ENCODE assay signal across 13 cellular contexts in the genomic region with DNA sequence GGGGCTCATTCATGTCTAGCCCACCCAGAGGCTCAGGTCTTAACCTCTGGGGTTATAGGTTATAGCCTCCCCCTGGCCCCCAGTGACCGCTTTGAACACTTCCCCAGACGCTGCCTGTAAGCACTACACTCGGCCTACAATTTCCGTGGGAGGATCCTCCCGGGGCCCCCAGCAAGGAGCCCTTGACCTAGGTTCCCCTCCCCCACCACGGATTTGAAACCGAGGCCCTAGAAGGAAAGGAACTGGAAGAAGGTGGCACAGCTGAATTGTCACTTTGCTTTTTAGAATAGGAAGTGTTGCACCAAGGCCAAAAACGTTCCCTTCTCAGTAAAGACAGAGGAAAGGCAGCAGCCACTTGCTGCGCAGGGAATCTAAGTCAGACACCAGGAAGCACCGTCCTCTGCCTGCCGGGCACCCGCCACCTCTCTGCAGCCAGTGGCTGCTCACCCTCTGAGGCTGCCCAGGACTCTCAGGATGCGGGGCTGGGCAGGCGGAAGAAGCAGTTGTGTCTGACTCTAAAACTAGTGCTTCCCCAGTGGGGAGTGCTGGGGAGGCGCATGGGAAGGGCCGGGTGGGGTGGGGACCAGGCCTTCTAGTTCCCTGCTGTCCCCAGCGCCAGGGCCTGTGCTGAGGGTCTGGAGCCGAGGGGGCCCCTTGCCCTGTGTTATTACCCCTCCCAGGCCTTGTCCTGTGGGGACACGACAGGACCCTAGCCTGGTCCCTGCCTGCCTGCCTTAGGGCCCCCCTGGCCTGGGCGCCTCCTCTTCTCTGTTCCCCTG. TPM values are rescaled to one million over a fixed set of nuclear protein-coding genes. Genes with fewer than 3 reads are reported as not detected.
DNase-seq lines count a peak whose midpoint lies in the region; ATAC-seq, FAIRE-seq and TF ChIP-seq lines count a peak whose summit lies in the region.
"Had no signal": no experiment of that assay in that cellular context is flagged by ENCODE, and none has a peak within 500 bp of the region (broad histone marks: within the 10 kb centered on the region; RNA-seq: fewer than 3 reads in every experiment).

No MANE protein-coding gene starts in this region.

- in situ Hi-C loops in HepG2 (cut with HindIII; ENCODE audit: extremely low pct_ligation_motif_present, low pct_unique_long_range_greater_than_20kb) = no loop called here

- TF ChIP-seq POLR2A in right lobe of liver (IDR thresholded peaks at IDR 0.05) (no peak), HepG2 (IDR thresholded peaks at IDR 0.05; ENCODE audit: insufficient read depth in 1 of 2, low read depth in 2 of 2, low read length in 2 of 2) (no peak)

- BruUV-seq in HepG2 (replicated peaks; lab: Mats Ljungman, UMichigan) = no TSS peak

- no peak for TF ChIP-seq EP300 in HepG2 (IDR thresholded peaks at IDR 0.05; ENCODE audit: low read depth in 2 of 2, low read length in 2 of 2)
- no peak for TF ChIP-seq EP300 in HepG2 (CRISPR knock-in tag; IDR thresholded peaks at IDR 0.05; ENCODE audit: borderline replicate concordance)

- H3K36me3 ChIP-seq in right lobe of liver (no peaks in the 10 kb centered on the region), HepG2 (replicated peaks in 1 of 2; ENCODE audit: control insufficient read depth in 1 of 2, insufficient read depth in 2 of 2, low read length in 2 of 2) (no peaks in the 10 kb centered on the region)
- H3K36me3 ChIP-seq: adrenal gland, sigmoid colon had no signal

- POLR2A ChIA-PET in HepG2 (lab: Yijun Ruan, JAX) = interaction anchor here (1.8 kb wide), 1 partner anchor 20 kb away, joined by 4 read pairs; no protein-coding TSS in a partner anchor

- no peak for TF ChIP-seq CTCF in right lobe of liver (IDR thresholded peaks at IDR 0.05)
- TF ChIP-seq CTCF in HepG2 (CRISPR knock-in tag; IDR thresholded peaks at IDR 0.05) = no peak

- ATAC-seq in right lobe of liver (peak in 3 of 4 donors; percentile 10 to 50 (median 12)), HepG2 (no peak; the same call in 1 of the 3 replicates), GM18867 (IDR thresholded peaks at IDR 0.05; ENCODE audit: unreplicated experiment) (no peak), GM18511 (IDR thresholded peaks at IDR 0.05; ENCODE audit: unreplicated experiment) (no peak)
- ATAC-seq: activated T-cell treated with anti-CD3 and anti-CD28 coated beads, Interleukin-2, amount 50 U/mL, for 72 hours had no signal

- FAIRE-seq in HepG2 (lab: Jason Lieb, UNC) = no peak

- H3K9ac ChIP-seq in HepG2 (ENCODE audit: insufficient read depth, low read depth, low read length) = no peak overlapping the region

- intact Hi-C loops in right lobe of liver (cut with DNase I) = no loop called here
- intact Hi-C loops in HepG2 (cut with micrococcal nuclease; ENCODE audit: unreplicated experiment) = no loop called here

- H3K79me2 ChIP-seq in HepG2 (ENCODE audit: insufficient read depth, low read length) = no peaks in the 10 kb centered on the region

- no peak overlapping the region for H2AFZ ChIP-seq in HepG2 (ENCODE audit: low read length)
- H2AFZ ChIP-seq: PC-9 had no signal

- no peak overlapping the region for H3K27ac ChIP-seq in right lobe of liver
- H3K27ac ChIP-seq in HepG2 (ENCODE audit: extremely low read length, insufficient read depth, low read length) = no peak overlapping the region
- H3K27ac ChIP-seq: adrenal gland, PC-9, sigmoid colon had no signal

- H3K27me3 ChIP-seq in right lobe of liver (no peaks in the 10 kb centered on the region), HepG2 (ENCODE audit: control insufficient read depth in 1 of 2, insufficient read depth in 2 of 2, low read length in 2 of 2) (peaks cover 7 to 8% of the 10 kb centered on the region in 2 experiments; a peak in 3 of 5 replicates)
- H3K27me3 ChIP-seq: adrenal gland had no signal

- H3K4me3 ChIP-seq in right lobe of liver (no peak overlapping the region), HepG2 (replicated peaks in 1 of 3; ENCODE audit: insufficient read depth in 1 of 3, low read depth in 2 of 3, low read length in 3 of 3) (no peak overlapping the region)
- H3K4me3 ChIP-seq: PC-9 had no signal

- WGBS in right lobe of liver (ENCODE audit: insufficient coverage, low coverage, low lambda C conversion rate, missing lambda C conversion rate) = 30% methylated on average over 3 of the region's 20 CpGs
- 52% methylated on average over 16 of the region's 20 CpGs for WGBS in HepG2 (ENCODE audit: low lambda C conversion rate)

- no peak for TF ChIP-seq RAD21 in HepG2 (CRISPR knock-in tag; IDR thresholded peaks at IDR 0.05)

- DNase-seq in right lobe of liver = no peak
- DNase-seq in HepG2 (ENCODE audit: low spot score) = no peak
- DNase-seq in SKM-1 (lab: John Stamatoyannopoulos, UW; ENCODE audit: unreplicated experiment) = peak; percentile 71
- peak; percentile 51 for DNase-seq in medulla oblongata (ENCODE audit: extremely low spot score)
- no peak for DNase-seq in NCI-H1048 (lab: John Stamatoyannopoulos, UW)
- no peak for DNase-seq in stimulated activated CD4-positive, alpha-beta T cell treated with anti-CD3 and anti-CD28 coated beads, Interleukin-15, amount 100 ng/mL, for 24 hours
- DNase-seq: activated T-cell treated with anti-CD3 and anti-CD28 coated beads, Interleukin-2, amount 50 U/mL, for 72 hours; PC-9; sigmoid colon had no signal

- H3K9me3 ChIP-seq in right lobe of liver (no peaks in the 10 kb centered on the region), HepG2 (ENCODE audit: low read length) (no peaks in the 10 kb centered on the region)
- H3K9me3 ChIP-seq: adrenal gland, sigmoid colon had no signal

- H3K4me1 ChIP-seq in right lobe of liver (no peaks in the 10 kb centered on the region), HepG2 (ENCODE audit: insufficient read depth, low read length) (peaks cover 7% of the 10 kb centered on the region)
- H3K4me1 ChIP-seq: adrenal gland had no signal

- H3K4me2 ChIP-seq in HepG2 (ENCODE audit: low read depth, low read length) = no peak overlapping the region
- H3K4me2 ChIP-seq: PC-9 had no signal

- peaks cover 28% of the 10 kb centered on the region; the same call in 1 of the 2 replicates for H4K20me1 ChIP-seq in HepG2 (ENCODE audit: insufficient read depth, low read length)

- CTCF ChIA-PET in HepG2 (lab: Yijun Ruan, JAX; ENCODE audit: low intra/inter-chr PET ratio, low total read pairs) = no interaction called here

RNA-seq across cellular contexts. Expression of gene FLRT1, which starts 7.9 kb away (rescaled TPM):
- total RNA-seq in right lobe of liver = under 1 TPM in 1 of 6 experiments, not detected in 5; 0.12 TPM
- total RNA-seq in HepG2 (2016; rRNA removed; fragmentation: Illumina TruSeq; extraction: Trizol) = 0.02 TPM in 1 of 2 replicates, not detected in the other
- total RNA-seq in HepG2 (2016; cell fraction: cytosol; rRNA removed; fragmentation: Illumina TruSeq; extraction: Trizol; ENCODE audit: low read depth) = not detected in 2 replicates
- total RNA-seq in HepG2 (2016; cell fraction: insoluble cytoplasmic fraction; rRNA removed; fragmentation: Illumina TruSeq; extraction: Trizol) = not detected in 2 replicates
- total RNA-seq in HepG2 (2016; cell fraction: membrane; rRNA removed; fragmentation: Illumina TruSeq; extraction: Trizol) = not detected in 2 replicates
- 0.09 TPM in 1 of 2 replicates, not detected in the other for total RNA-seq in HepG2 (2016; cell fraction: nucleus; rRNA removed; fragmentation: Illumina TruSeq; extraction: Trizol)
- polyA plus RNA-seq in HepG2 (2011; rRNA removed) = 0.08 TPM in 2 replicates
- 0.03 TPM in 2 replicates for polyA plus RNA-seq in HepG2 (2011; cell fraction: cytosol; rRNA removed)
- 0.06 and 0.10 TPM in 2 replicates for polyA plus RNA-seq in HepG2 (2011; cell fraction: nucleus; rRNA removed)
- 0.28 and 0.32 TPM in 2 replicates for polyA plus RNA-seq in HepG2 (2012)
- polyA plus RNA-seq in HepG2 (2016; cell fraction: cytosol; fragmentation: Illumina TruSeq; extraction: Trizol; ENCODE audit: low read depth) = not detected in 2 replicates
- polyA plus RNA-seq in HepG2 (2016; cell fraction: insoluble cytoplasmic fraction; fragmentation: Illumina TruSeq; extraction: Trizol; ENCODE audit: low read depth) = 0.10 TPM in 1 of 2 replicates, not detected in the other
- polyA plus RNA-seq in HepG2 (2016; cell fraction: membrane; fragmentation: Illumina TruSeq; extraction: Trizol; ENCODE audit: low read depth) = not detected in 2 replicates
- polyA plus RNA-seq in HepG2 (2016; cell fraction: nucleus; fragmentation: Illumina TruSeq; extraction: Trizol; ENCODE audit: insufficient read depth, low read depth) = not detected in 2 replicates
- 0.07 and 0.22 TPM in 2 replicates for polyA minus RNA-seq in HepG2 (2011; rRNA and poly(A)+ RNA removed; ENCODE audit: low replicate concordance)
- polyA minus RNA-seq in HepG2 (2011; cell fraction: cytosol; rRNA and poly(A)+ RNA removed) = 0.18 and 0.20 TPM in 2 replicates
- 0.39 TPM in 1 of 2 replicates, not detected in the other for polyA minus RNA-seq in HepG2 (2011; cell fraction: nucleus; rRNA and poly(A)+ RNA removed)
- total RNA-seq: epithelial cell of proximal tubule had no signal

RNA-seq across cellular contexts. Expression of gene OTUB1, which starts 41.6 kb away (rescaled TPM):
- total RNA-seq in right lobe of liver = 10 to 100 TPM; 23.2 to 35.3 (median 24.7) TPM
- 58.8 and 78.7 TPM in 2 replicates for total RNA-seq in HepG2 (2016; rRNA removed; fragmentation: Illumina TruSeq; extraction: Trizol)
- 20.2 and 22.1 TPM in 2 replicates for total RNA-seq in HepG2 (2016; cell fraction: cytosol; rRNA removed; fragmentation: Illumina TruSeq; extraction: Trizol; ENCODE audit: low read depth)
- 63.7 and 75.6 TPM in 2 replicates for total RNA-seq in HepG2 (2016; cell fraction: insoluble cytoplasmic fraction; rRNA removed; fragmentation: Illumina TruSeq; extraction: Trizol)
- total RNA-seq in HepG2 (2016; cell fraction: membrane; rRNA removed; fragmentation: Illumina TruSeq; extraction: Trizol) = 29.1 and 30.2 TPM in 2 replicates
- total RNA-seq in HepG2 (2016; cell fraction: nucleus; rRNA removed; fragmentation: Illumina TruSeq; extraction: Trizol) = 37.3 and 37.7 TPM in 2 replicates
- 130 TPM in 2 replicates for polyA plus RNA-seq in HepG2 (2011; rRNA removed)
- polyA plus RNA-seq in HepG2 (2011; cell fraction: cytosol; rRNA removed) = 108 and 143 TPM in 2 replicates
- 193 and 235 TPM in 2 replicates for polyA plus RNA-seq in HepG2 (2011; cell fraction: nucleus; rRNA removed)
- polyA plus RNA-seq in HepG2 (2012) = 62.7 and 68.2 TPM in 2 replicates
- 38.9 TPM in 2 replicates for polyA plus RNA-seq in HepG2 (2016; cell fraction: cytosol; fragmentation: Illumina TruSeq; extraction: Trizol; ENCODE audit: low read depth)
- polyA plus RNA-seq in HepG2 (2016; cell fraction: insoluble cytoplasmic fraction; fragmentation: Illumina TruSeq; extraction: Trizol; ENCODE audit: low read depth) = 103 and 127 TPM in 2 replicates
- 42.5 and 43.1 TPM in 2 replicates for polyA plus RNA-seq in HepG2 (2016; cell fraction: membrane; fragmentation: Illumina TruSeq; extraction: Trizol; ENCODE audit: low read depth)
- polyA plus RNA-seq in HepG2 (2016; cell fraction: nucleus; fragmentation: Illumina TruSeq; extraction: Trizol; ENCODE audit: insufficient read depth, low read depth) = 108 and 115 TPM in 2 replicates
- polyA minus RNA-seq in HepG2 (2011; rRNA and poly(A)+ RNA removed; ENCODE audit: low replicate concordance) = 120 and 135 TPM in 2 replicates
- polyA minus RNA-seq in HepG2 (2011; cell fraction: cytosol; rRNA and poly(A)+ RNA removed) = 51.3 and 59.5 TPM in 2 replicates
- polyA minus RNA-seq in HepG2 (2011; cell fraction: nucleus; rRNA and poly(A)+ RNA removed) = 31.7 and 32.2 TPM in 2 replicates

RNA-seq across cellular contexts. Expression of gene COX8A, which starts 53.4 kb away (rescaled TPM):
- total RNA-seq in right lobe of liver = 100 to 1,000 TPM; 144 to 385 (median 177) TPM
- 393 and 406 TPM in 2 replicates for total RNA-seq in HepG2 (2016; rRNA removed; fragmentation: Illumina TruSeq; extraction: Trizol)
- 208 and 256 TPM in 2 replicates for total RNA-seq in HepG2 (2016; cell fraction: cytosol; rRNA removed; fragmentation: Illumina TruSeq; extraction: Trizol; ENCODE audit: low read depth)
- total RNA-seq in HepG2 (2016; cell fraction: insoluble cytoplasmic fraction; rRNA removed; fragmentation: Illumina TruSeq; extraction: Trizol) = 417 and 435 TPM in 2 replicates
- total RNA-seq in HepG2 (2016; cell fraction: membrane; rRNA removed; fragmentation: Illumina TruSeq; extraction: Trizol) = 247 and 301 TPM in 2 replicates
- 164 and 188 TPM in 2 replicates for total RNA-seq in HepG2 (2016; cell fraction: nucleus; rRNA removed; fragmentation: Illumina TruSeq; extraction: Trizol)
- 202 and 217 TPM in 2 replicates for polyA plus RNA-seq in HepG2 (2011; rRNA removed)
- polyA plus RNA-seq in HepG2 (2011; cell fraction: cytosol; rRNA removed) = 241 and 483 TPM in 2 replicates
- 200 and 266 TPM in 2 replicates for polyA plus RNA-seq in HepG2 (2011; cell fraction: nucleus; rRNA removed)
- 160 and 192 TPM in 2 replicates for polyA plus RNA-seq in HepG2 (2012)
- 231 and 257 TPM in 2 replicates for polyA plus RNA-seq in HepG2 (2016; cell fraction: cytosol; fragmentation: Illumina TruSeq; extraction: Trizol; ENCODE audit: low read depth)
- 441 and 468 TPM in 2 replicates for polyA plus RNA-seq in HepG2 (2016; cell fraction: insoluble cytoplasmic fraction; fragmentation: Illumina TruSeq; extraction: Trizol; ENCODE audit: low read depth)
- 285 and 298 TPM in 2 replicates for polyA plus RNA-seq in HepG2 (2016; cell fraction: membrane; fragmentation: Illumina TruSeq; extraction: Trizol; ENCODE audit: low read depth)
- polyA plus RNA-seq in HepG2 (2016; cell fraction: nucleus; fragmentation: Illumina TruSeq; extraction: Trizol; ENCODE audit: insufficient read depth, low read depth) = 310 TPM in 2 replicates
- 341 and 520 TPM in 2 replicates for polyA minus RNA-seq in HepG2 (2011; rRNA and poly(A)+ RNA removed; ENCODE audit: low replicate concordance)
- 121 and 141 TPM in 2 replicates for polyA minus RNA-seq in HepG2 (2011; cell fraction: cytosol; rRNA and poly(A)+ RNA removed)
- 24.2 and 29.4 TPM in 2 replicates for polyA minus RNA-seq in HepG2 (2011; cell fraction: nucleus; rRNA and poly(A)+ RNA removed)

Comparison
In these comparisons a context has a peak if more than half of its experiments do, and no peak if none do; other contexts are left out.
1. ATAC-seq: peak in right lobe of liver (3 of 4); none in HepG2 (single experiment), GM18867 (single experiment) and GM18511 (single experiment).
2. DNase-seq: peak in SKM-1 (single experiment) and medulla oblongata (single experiment); none in right lobe of liver (0 of 3), HepG2 (single experiment), NCI-H1048 (single experiment) and stimulated activated CD4-positive, alpha-beta T cell treated with anti-CD3 and anti-CD28 coated beads, Interleukin-15, amount 100 ng/mL, for 24 hours (single experiment).